ENCODE assay signal across 1 cellular context in the genomic region with DNA sequence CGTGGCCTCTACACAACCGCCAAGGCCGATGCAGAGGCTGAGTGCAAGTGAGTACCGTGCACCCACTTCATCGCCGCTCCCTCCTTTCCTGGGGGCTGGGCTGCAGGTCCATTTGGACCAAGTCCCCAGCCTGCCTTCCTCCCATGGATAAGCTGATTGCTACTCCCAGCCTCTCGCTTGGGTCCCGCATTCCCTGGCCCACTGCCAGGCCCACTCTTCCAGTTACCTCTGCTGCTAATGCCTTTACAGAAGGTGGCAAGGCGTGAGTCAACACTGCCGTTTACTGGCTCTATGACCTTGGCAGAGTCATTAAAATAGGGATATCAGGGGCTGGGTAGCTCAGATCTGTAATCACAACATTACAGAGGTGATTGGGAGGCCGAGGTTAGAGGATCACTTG.
TF ChIP-seq lines count a peak whose summit lies in the region.

No MANE protein-coding gene starts in this region.

TF ChIP-seq in HEK293, 187 proteins besides CTCF, POLR2A, EP300 and RAD21 (continues in another document):
- TF ChIP-seq ZFP37 (tag by site-specific recombination; IDR thresholded peaks at IDR 0.05): no peak
- peak; percentile 75 for TF ChIP-seq ZBTB17 (tag by site-specific recombination; IDR thresholded peaks at IDR 0.05)
- TF ChIP-seq ZNF701 (tag by site-specific recombination; IDR thresholded peaks at IDR 0.05): no peak
- no peak for TF ChIP-seq ZNF561 (tag by site-specific recombination; IDR thresholded peaks at IDR 0.05; ENCODE audit: borderline replicate concordance)
- TF ChIP-seq ZNF292 (tag by site-specific recombination; IDR thresholded peaks at IDR 0.05; ENCODE audit: borderline replicate concordance, low read depth): no peak
- TF ChIP-seq, protein P1, sequence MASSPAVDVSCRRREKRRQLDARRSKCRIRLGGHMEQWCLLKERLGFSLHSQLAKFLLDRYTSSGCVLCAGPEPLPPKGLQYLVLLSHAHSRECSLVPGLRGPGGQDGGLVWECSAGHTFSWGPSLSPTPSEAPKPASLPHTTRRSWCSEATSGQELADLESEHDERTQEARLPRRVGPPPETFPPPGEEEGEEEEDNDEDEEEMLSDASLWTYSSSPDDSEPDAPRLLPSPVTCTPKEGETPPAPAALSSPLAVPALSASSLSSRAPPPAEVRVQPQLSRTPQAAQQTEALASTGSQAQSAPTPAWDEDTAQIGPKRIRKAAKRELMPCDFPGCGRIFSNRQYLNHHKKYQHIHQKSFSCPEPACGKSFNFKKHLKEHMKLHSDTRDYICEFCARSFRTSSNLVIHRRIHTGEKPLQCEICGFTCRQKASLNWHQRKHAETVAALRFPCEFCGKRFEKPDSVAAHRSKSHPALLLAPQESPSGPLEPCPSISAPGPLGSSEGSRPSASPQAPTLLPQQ (tag by site-specific recombination; IDR thresholded peaks at IDR 0.05): 0 out of 2 replicates have a peak, but pooled peaks have one; percentile 35
- TF ChIP-seq ZNF19 (tag by site-specific recombination; IDR thresholded peaks at IDR 0.05; ENCODE audit: low read depth): no peak
- TF ChIP-seq ZNF660 (tag by site-specific recombination; IDR thresholded peaks at IDR 0.05): peak; percentile 76; the same call in 1 of the 2 replicates
- no peak for TF ChIP-seq SALL2 (tag by site-specific recombination; IDR thresholded peaks at IDR 0.05; ENCODE audit: borderline replicate concordance)
- TF ChIP-seq, protein P2, sequence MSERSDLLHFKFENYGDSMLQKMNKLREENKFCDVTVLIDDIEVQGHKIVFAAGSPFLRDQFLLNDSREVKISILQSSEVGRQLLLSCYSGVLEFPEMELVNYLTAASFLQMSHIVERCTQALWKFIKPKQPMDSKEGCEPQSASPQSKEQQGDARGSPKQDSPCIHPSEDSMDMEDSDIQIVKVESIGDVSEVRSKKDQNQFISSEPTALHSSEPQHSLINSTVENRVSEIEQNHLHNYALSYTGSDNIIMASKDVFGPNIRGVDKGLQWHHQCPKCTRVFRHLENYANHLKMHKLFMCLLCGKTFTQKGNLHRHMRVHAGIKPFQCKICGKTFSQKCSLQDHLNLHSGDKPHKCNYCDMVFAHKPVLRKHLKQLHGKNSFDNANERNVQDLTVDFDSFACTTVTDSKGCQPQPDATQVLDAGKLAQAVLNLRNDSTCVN (tag by site-specific recombination; optimal IDR thresholded peaks at IDR 0.05): peak; percentile 7
- peak; percentile 23 for TF ChIP-seq SP2 (tag by site-specific recombination; IDR thresholded peaks at IDR 0.05)
- TF ChIP-seq, protein P3, sequence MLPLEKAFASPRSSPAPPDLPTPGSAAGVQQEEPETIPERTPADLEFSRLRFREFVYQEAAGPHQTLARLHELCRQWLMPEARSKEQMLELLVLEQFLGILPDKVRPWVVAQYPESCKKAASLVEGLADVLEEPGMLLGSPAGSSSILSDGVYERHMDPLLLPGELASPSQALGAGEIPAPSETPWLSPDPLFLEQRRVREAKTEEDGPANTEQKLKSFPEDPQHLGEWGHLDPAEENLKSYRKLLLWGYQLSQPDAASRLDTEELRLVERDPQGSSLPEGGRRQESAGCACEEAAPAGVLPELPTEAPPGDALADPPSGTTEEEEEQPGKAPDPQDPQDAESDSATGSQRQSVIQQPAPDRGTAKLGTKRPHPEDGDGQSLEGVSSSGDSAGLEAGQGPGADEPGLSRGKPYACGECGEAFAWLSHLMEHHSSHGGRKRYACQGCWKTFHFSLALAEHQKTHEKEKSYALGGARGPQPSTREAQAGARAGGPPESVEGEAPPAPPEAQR (tag by site-specific recombination; IDR thresholded peaks at IDR 0.05): no peak
- TF ChIP-seq BCL6B (tag by site-specific recombination; IDR thresholded peaks at IDR 0.05): no peak
- no peak for TF ChIP-seq SP3 (tag by site-specific recombination; IDR thresholded peaks at IDR 0.05)
- peak; percentile 41; the same call in 1 of the 2 replicates for TF ChIP-seq ZNF544 (tag by site-specific recombination; IDR thresholded peaks at IDR 0.05)
- TF ChIP-seq, protein P4, sequence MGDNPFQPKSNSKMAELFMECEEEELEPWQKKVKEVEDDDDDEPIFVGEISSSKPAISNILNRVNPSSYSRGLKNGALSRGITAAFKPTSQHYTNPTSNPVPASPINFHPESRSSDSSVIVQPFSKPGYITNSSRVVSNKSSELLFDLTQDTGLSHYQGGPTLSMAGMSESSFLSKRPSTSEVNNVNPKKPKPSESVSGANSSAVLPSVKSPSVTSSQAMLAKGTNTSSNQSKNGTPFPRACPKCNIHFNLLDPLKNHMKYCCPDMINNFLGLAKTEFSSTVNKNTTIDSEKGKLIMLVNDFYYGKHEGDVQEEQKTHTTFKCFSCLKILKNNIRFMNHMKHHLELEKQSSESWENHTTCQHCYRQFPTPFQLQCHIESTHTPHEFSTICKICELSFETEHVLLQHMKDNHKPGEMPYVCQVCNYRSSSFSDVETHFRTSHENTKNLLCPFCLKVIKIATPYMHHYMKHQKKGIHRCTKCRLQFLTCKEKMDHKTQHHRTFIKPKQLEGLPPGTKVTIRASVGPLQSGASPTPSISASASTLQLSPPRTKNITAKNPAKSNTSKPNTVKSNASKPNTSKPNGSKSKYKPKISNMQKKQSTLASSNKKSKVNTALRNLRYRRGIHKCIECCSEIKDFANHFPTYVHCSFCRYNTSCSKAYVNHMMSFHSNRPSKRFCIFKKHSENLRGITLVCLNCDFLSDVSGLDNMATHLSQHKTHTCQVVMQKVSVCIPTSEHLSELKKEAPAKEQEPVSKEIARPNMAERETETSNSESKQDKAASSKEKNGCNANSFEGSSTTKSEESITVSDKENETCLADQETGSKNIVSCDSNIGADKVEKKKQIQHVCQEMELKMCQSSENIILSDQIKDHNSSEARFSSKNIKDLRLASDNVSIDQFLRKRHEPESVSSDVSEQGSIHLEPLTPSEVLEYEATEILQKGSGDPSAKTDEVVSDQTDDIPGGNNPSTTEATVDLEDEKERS (tag by site-specific recombination; IDR thresholded peaks at IDR 0.05): no peak
- no peak for TF ChIP-seq ZNF274 (IDR thresholded peaks at IDR 0.05; ENCODE audit: low read length)
- no peak for TF ChIP-seq ZNF274 (tag by site-specific recombination; IDR thresholded peaks at IDR 0.05; ENCODE audit: borderline replicate concordance)
- TF ChIP-seq ZXDB (tag by site-specific recombination; IDR thresholded peaks at IDR 0.05): no peak
- no peak for TF ChIP-seq SETDB1 (IDR thresholded peaks at IDR 0.05; ENCODE audit: insufficient read length, low read length)
- TF ChIP-seq WT1 (tag by site-specific recombination; IDR thresholded peaks at IDR 0.05): no peak
- no peak for TF ChIP-seq ZNF362 (tag by site-specific recombination; IDR thresholded peaks at IDR 0.05)
- no peak for TF ChIP-seq ZNF530 (tag by site-specific recombination; IDR thresholded peaks at IDR 0.05; ENCODE audit: low read depth)
- TF ChIP-seq KLF10 (tag by site-specific recombination; IDR thresholded peaks at IDR 0.05): no peak
- TF ChIP-seq ZNF350 (tag by site-specific recombination; IDR thresholded peaks at IDR 0.05): no peak
- TF ChIP-seq ZNF426 (tag by site-specific recombination; IDR thresholded peaks at IDR 0.05): no peak
- TF ChIP-seq ZNF239 (tag by site-specific recombination; IDR thresholded peaks at IDR 0.05): no peak
- TF ChIP-seq IKZF3 (tag by site-specific recombination; IDR thresholded peaks at IDR 0.05): no peak
- no peak for TF ChIP-seq GLI4 (tag by site-specific recombination; IDR thresholded peaks at IDR 0.05)
- TF ChIP-seq GLIS2 (tag by site-specific recombination; IDR thresholded peaks at IDR 0.05): no peak
- TF ChIP-seq ZNF645 (tag by site-specific recombination; IDR thresholded peaks at IDR 0.05): no peak
- no peak for TF ChIP-seq ZNF266 (tag by site-specific recombination; IDR thresholded peaks at IDR 0.05; ENCODE audit: low read depth)
- TF ChIP-seq ZNF221 (tag by site-specific recombination; IDR thresholded peaks at IDR 0.05; ENCODE audit: borderline replicate concordance): no peak
- TF ChIP-seq ZNF704 (tag by site-specific recombination; IDR thresholded peaks at IDR 0.05): no peak
- TF ChIP-seq ZNF48 (tag by site-specific recombination; IDR thresholded peaks at IDR 0.05): no peak
- peak; percentile 97 for TF ChIP-seq ZNF394 (tag by site-specific recombination; IDR thresholded peaks at IDR 0.05; ENCODE audit: borderline replicate concordance)
- TF ChIP-seq ZNF548 (tag by site-specific recombination; IDR thresholded peaks at IDR 0.05): no peak
- TF ChIP-seq, protein P5, sequence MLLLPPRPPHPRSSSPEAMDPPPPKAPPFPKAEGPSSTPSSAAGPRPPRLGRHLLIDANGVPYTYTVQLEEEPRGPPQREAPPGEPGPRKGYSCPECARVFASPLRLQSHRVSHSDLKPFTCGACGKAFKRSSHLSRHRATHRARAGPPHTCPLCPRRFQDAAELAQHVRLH (tag by site-specific recombination; IDR thresholded peaks at IDR 0.05): no peak
- no peak for TF ChIP-seq ZNF169 (tag by site-specific recombination; IDR thresholded peaks at IDR 0.05)
- no peak for TF ChIP-seq HOXA7 (CRISPR knock-in tag; IDR thresholded peaks at IDR 0.05; ENCODE audit: borderline replicate concordance)
- TF ChIP-seq, protein P6, sequence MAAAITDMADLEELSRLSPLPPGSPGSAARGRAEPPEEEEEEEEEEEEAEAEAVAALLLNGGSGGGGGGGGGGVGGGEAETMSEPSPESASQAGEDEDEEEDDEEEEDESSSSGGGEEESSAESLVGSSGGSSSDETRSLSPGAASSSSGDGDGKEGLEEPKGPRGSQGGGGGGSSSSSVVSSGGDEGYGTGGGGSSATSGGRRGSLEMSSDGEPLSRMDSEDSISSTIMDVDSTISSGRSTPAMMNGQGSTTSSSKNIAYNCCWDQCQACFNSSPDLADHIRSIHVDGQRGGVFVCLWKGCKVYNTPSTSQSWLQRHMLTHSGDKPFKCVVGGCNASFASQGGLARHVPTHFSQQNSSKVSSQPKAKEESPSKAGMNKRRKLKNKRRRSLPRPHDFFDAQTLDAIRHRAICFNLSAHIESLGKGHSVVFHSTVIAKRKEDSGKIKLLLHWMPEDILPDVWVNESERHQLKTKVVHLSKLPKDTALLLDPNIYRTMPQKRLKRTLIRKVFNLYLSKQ (tag by site-specific recombination; IDR thresholded peaks at IDR 0.05; ENCODE audit: borderline replicate concordance): no peak
- TF ChIP-seq SP7 (tag by site-specific recombination; IDR thresholded peaks at IDR 0.05): 0 out of 2 replicates have a peak, but pooled peaks have one; percentile 36
- no peak for TF ChIP-seq ZNF677 (tag by site-specific recombination; IDR thresholded peaks at IDR 0.05)
- TF ChIP-seq TCF7L2 (IDR thresholded peaks at IDR 0.05; ENCODE audit: borderline replicate concordance, low read depth, low read length): no peak
- no peak for TF ChIP-seq ZFP3 (tag by site-specific recombination; IDR thresholded peaks at IDR 0.05; ENCODE audit: low read depth)
- TF ChIP-seq ZNF654 (tag by site-specific recombination; IDR thresholded peaks at IDR 0.05; ENCODE audit: low read depth): no peak
- TF ChIP-seq ZNF114 (tag by site-specific recombination; IDR thresholded peaks at IDR 0.05): no peak
- TF ChIP-seq ZNF473 (tag by site-specific recombination; IDR thresholded peaks at IDR 0.05): no peak
- TF ChIP-seq ZNF140 (tag by site-specific recombination; IDR thresholded peaks at IDR 0.05): no peak
- TF ChIP-seq ZNF366 (tag by site-specific recombination; conservative IDR thresholded peaks at IDR 0.05): 0 out of 2 replicates have a peak, but pooled peaks have one; percentile 31
- no peak for TF ChIP-seq ZSCAN23 (tag by site-specific recombination; IDR thresholded peaks at IDR 0.05)
- TF ChIP-seq, protein P7, sequence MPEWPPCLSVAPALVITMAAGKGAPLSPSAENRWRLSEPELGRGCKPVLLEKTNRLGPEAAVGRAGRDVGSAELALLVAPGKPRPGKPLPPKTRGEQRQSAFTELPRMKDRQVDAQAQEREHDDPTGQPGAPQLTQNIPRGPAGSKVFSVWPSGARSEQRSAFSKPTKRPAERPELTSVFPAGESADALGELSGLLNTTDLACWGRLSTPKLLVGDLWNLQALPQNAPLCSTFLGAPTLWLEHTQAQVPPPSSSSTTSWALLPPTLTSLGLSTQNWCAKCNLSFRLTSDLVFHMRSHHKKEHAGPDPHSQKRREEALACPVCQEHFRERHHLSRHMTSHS (tag by site-specific recombination; IDR thresholded peaks at IDR 0.05): no peak
- TF ChIP-seq ZNF549 (tag by site-specific recombination; IDR thresholded peaks at IDR 0.05): no peak
- TF ChIP-seq OSR2 (tag by site-specific recombination; IDR thresholded peaks at IDR 0.05): no peak; the same call in 1 of the 2 replicates
